Comparison of ENCODE assay signal across 8 cellular contexts in genomic region chr1:145962157-145963102, GRCh38. TPM values are rescaled to one million over a fixed set of nuclear protein-coding genes. Genes with fewer than 3 reads are reported as not detected.
DNase-seq lines count a peak whose midpoint lies in the region; ATAC-seq and TF ChIP-seq lines count a peak whose summit lies in the region.

No MANE protein-coding gene starts in this region.

- TF ChIP-seq CTCF in MM.1S (IDR thresholded peaks at IDR 0.05; ENCODE audit: low read length) (no peak), osteocyte (IDR thresholded peaks at IDR 0.05) (no peak)

- H3K27me3 ChIP-seq in MM.1S (replicated peaks; ENCODE audit: insufficient read depth, low read length): peaks cover 53% of the 10 kb centered on the region

- peak overlapping the region; percentile 52; the same call in 1 of the 2 replicates for H2AFZ ChIP-seq in MM.1S (ENCODE audit: low read length)

- H3K9me3 ChIP-seq in MM.1S (replicated peaks; ENCODE audit: insufficient read depth, low read length): no peaks in the 10 kb centered on the region

- H3K9ac ChIP-seq in MM.1S (ENCODE audit: low read length): no peak overlapping the region

- peak; percentile 1 for ATAC-seq in activated T-helper 17 cell treated with anti-CD3 and anti-CD28 coated beads, Interleukin-2, amount 50 U/mL, for 72 hours (replicated peaks)
- ATAC-seq in GM19395 (IDR thresholded peaks at IDR 0.05; ENCODE audit: unreplicated experiment) (no peak), GM18873 (IDR thresholded peaks at IDR 0.05; ENCODE audit: low FRiP score, unreplicated experiment) (no peak)

- no peaks in the 10 kb centered on the region for H3K79me2 ChIP-seq in MM.1S (ENCODE audit: low read length)

- H3K36me3 ChIP-seq in MM.1S (replicated peaks; ENCODE audit: insufficient read depth, low read length): no peaks in the 10 kb centered on the region

- H3K4me2 ChIP-seq in MM.1S (ENCODE audit: low read depth, low read length): peak overlapping the region; percentile 88

- peak overlapping the region; percentile 56 for H3K4me3 ChIP-seq in MM.1S (ENCODE audit: low read length)

- peak overlapping the region; percentile 93 for H3K27ac Mint-ChIP-seq in activated T-helper 17 cell treated with anti-CD3 and anti-CD28 coated beads, Interleukin-2, amount 50 U/mL, for 72 hours
- peak overlapping the region; percentile 98 for H3K27ac Mint-ChIP-seq in osteocyte (ENCODE audit: unreplicated experiment)

- peaks cover 12% of the 10 kb centered on the region for H3K36me3 Mint-ChIP-seq in activated T-helper 17 cell treated with anti-CD3 and anti-CD28 coated beads, Interleukin-2, amount 50 U/mL, for 72 hours (ENCODE audit: low read depth)
- H3K36me3 Mint-ChIP-seq in osteocyte (ENCODE audit: unreplicated experiment): no peaks in the 10 kb centered on the region

- H3K4me1 Mint-ChIP-seq in activated T-helper 17 cell treated with anti-CD3 and anti-CD28 coated beads, Interleukin-2, amount 50 U/mL, for 72 hours: peaks cover 30% of the 10 kb centered on the region
- peaks cover 54% of the 10 kb centered on the region for H3K4me1 Mint-ChIP-seq in osteocyte (ENCODE audit: unreplicated experiment)

- peaks cover 42% of the 10 kb centered on the region for H3K4me1 ChIP-seq in MM.1S (ENCODE audit: low read length)

- H3K9me3 Mint-ChIP-seq in activated T-helper 17 cell treated with anti-CD3 and anti-CD28 coated beads, Interleukin-2, amount 50 U/mL, for 72 hours: no peaks in the 10 kb centered on the region
- H3K9me3 Mint-ChIP-seq in osteocyte (ENCODE audit: unreplicated experiment): peaks cover 1% of the 10 kb centered on the region

- H3K27ac ChIP-seq in MM.1S (ENCODE audit: low read length): no peak overlapping the region

- no peaks in the 10 kb centered on the region for H4K20me1 ChIP-seq in MM.1S (ENCODE audit: insufficient read depth, low read length)

- peak overlapping the region; percentile 95 for H3K4me3 Mint-ChIP-seq in activated T-helper 17 cell treated with anti-CD3 and anti-CD28 coated beads, Interleukin-2, amount 50 U/mL, for 72 hours
- H3K4me3 Mint-ChIP-seq in osteocyte (ENCODE audit: unreplicated experiment): peak overlapping the region; percentile 85

- H3K27me3 Mint-ChIP-seq in activated T-helper 17 cell treated with anti-CD3 and anti-CD28 coated beads, Interleukin-2, amount 50 U/mL, for 72 hours: no peaks in the 10 kb centered on the region
- H3K27me3 Mint-ChIP-seq in osteocyte (ENCODE audit: unreplicated experiment): no peaks in the 10 kb centered on the region

- H3F3A ChIP-seq in MM.1S (ENCODE audit: insufficient read depth, low read length): peaks cover 12% of the 10 kb centered on the region; the same call in 1 of the 2 replicates

- DNase-seq in C1 segment of cervical spinal cord (lab: John Stamatoyannopoulos, UW) (peak in 12 of 14 donors; percentile 42 to 88 (median 66)), MM.1S (no peak), germinal center (ENCODE audit: low spot score) (peak; percentile 20), osteocyte (ENCODE audit: extremely low spot score, unreplicated experiment) (no peak), islet precursor cell (no peak)

- no peaks in the 10 kb centered on the region for H3K9me2 ChIP-seq in MM.1S (replicated peaks; ENCODE audit: insufficient read depth, low read length)

RNA-seq across cellular contexts. Expression of gene ANKRD34A, which starts 1.9 kb away (rescaled TPM):
- 1 to 10 TPM; 4.6 to 4.8 TPM for total RNA-seq in activated T-helper 17 cell treated with anti-CD3 and anti-CD28 coated beads, Interleukin-2, amount 50 U/mL, for 72 hours
- 1.1 and 1.2 TPM in 2 replicates for total RNA-seq in osteocyte

RNA-seq across cellular contexts. Expression of gene POLR3GL, which starts 2.1 kb away (rescaled TPM):
- 10 to 100 TPM; 16.9 to 26.0 TPM for total RNA-seq in activated T-helper 17 cell treated with anti-CD3 and anti-CD28 coated beads, Interleukin-2, amount 50 U/mL, for 72 hours
- total RNA-seq in osteocyte: 21.7 and 22.4 TPM in 2 replicates

RNA-seq across cellular contexts. Expression of gene LIX1L, which starts 4.6 kb away (rescaled TPM):
- 10 to 100 TPM; 43.4 to 61.2 TPM for total RNA-seq in activated T-helper 17 cell treated with anti-CD3 and anti-CD28 coated beads, Interleukin-2, amount 50 U/mL, for 72 hours
- total RNA-seq in osteocyte: 52.2 and 54.0 TPM in 2 replicates

RNA-seq across cellular contexts. Expression of gene TXNIP, which starts 33.9 kb away (rescaled TPM):
- 100 to 1,000 TPM in 1 of 2 donors, 10 to 100 TPM in 1; 74.2 to 269 TPM for total RNA-seq in activated T-helper 17 cell treated with anti-CD3 and anti-CD28 coated beads, Interleukin-2, amount 50 U/mL, for 72 hours
- total RNA-seq in osteocyte: 246 and 274 TPM in 2 replicates

RNA-seq across cellular contexts. Expression of gene RBM8A, which starts 35.1 kb away (rescaled TPM):
- 100 to 1,000 TPM; 222 to 275 TPM for total RNA-seq in activated T-helper 17 cell treated with anti-CD3 and anti-CD28 coated beads, Interleukin-2, amount 50 U/mL, for 72 hours
- total RNA-seq in osteocyte: 108 and 114 TPM in 2 replicates

Comparison
In these comparisons a context has a peak if more than half of its experiments do, and no peak if none do; other contexts are left out.
1. DNase-seq: peak in C1 segment of cervical spinal cord (12 of 14) and germinal center (single experiment); none in MM.1S (single experiment), osteocyte (single experiment) and islet precursor cell (single experiment).